In the genomic region with DNA sequence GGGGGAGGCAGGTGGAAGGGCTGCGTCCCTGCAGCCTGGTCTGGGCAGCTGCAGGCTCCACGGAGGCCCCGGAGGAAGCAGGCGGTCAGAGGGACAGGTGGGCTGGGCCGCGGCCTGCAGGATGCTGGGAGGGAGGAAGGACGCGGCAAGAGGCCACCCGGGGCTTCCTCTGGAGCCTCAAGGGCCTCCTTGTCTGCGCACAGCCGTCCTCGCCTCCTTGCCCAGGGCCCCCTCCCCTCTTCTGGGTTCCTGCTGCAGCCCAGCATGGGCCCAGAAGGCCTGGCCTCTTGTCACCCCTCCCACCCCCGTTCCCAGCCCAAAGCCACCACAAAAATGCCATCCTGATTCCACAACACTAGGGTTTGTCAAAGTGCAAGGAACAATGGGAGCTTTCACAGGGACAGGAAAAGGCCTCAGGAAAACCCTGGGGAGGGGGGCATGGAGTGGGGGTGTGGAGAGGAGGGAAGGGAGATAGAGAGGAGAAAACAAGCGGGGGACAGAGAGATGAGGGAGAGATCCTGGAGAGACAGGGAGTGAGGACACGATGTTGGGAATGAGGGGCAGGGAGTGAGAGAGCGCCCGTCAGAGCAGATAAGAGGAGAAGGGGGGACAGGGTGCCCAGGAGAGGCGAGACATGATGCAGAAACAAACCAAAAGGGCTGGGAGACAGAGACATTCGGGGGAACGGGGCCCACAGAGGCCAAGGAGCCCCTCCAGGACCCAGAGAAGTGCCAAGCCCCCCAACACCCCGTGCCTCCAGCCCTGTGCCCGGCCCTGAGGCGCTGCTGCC, we compare ENCODE assay signal across 10 cellular contexts. TPM values are rescaled to one million over a fixed set of nuclear protein-coding genes. Genes with fewer than 3 reads are reported as not detected.
A peak's percentile ranks its signal among the peaks of the same experiment; 100 is the strongest.
DNase-seq lines count a peak whose midpoint lies in the region; ATAC-seq, FAIRE-seq and TF ChIP-seq lines count a peak whose summit lies in the region.
"Had no signal": no experiment of that assay in that cellular context is flagged by ENCODE, and none has a peak within 500 bp of the region (broad histone marks: within the 10 kb centered on the region; RNA-seq: fewer than 3 reads in every experiment).

No MANE protein-coding gene starts in this region.

- H3K27ac ChIP-seq in AG04450 (ENCODE audit: low read depth, low read length) (peak overlapping the region; percentile 52), neural progenitor cell (no peak overlapping the region)

- H3K4me3 ChIP-seq in AG04450 (ENCODE audit: low read depth, low read length) (no peak overlapping the region), adipocyte (ENCODE audit: low read length) (peak overlapping the region; percentile 51), neural progenitor cell (no peak overlapping the region)

- H3K79me2 ChIP-seq in neural progenitor cell (ENCODE audit: low read depth) = no peaks in the 10 kb centered on the region

- H3K27me3 Mint-ChIP-seq in neural progenitor cell (ENCODE audit: insufficient read depth, low read depth) = peaks cover 6% of the 10 kb centered on the region
- H3K27me3 Mint-ChIP-seq in natural killer cell treated with Interleukin-12 subunit alpha and Interleukin-12 subunit beta and Interleukin-15 and Interleukin-18, amount 100 ng/mL, for 72 hours = no peaks in the 10 kb centered on the region

- no peak for ATAC-seq in natural killer cell treated with Interleukin-12 subunit alpha and Interleukin-12 subunit beta and Interleukin-15 and Interleukin-18, amount 100 ng/mL, for 72 hours
- ATAC-seq in HG02840 (IDR thresholded peaks at IDR 0.05; ENCODE audit: low FRiP score, unreplicated experiment) = no peak
- ATAC-seq: activated CD4-positive, CD25-positive, alpha-beta regulatory T cell treated with anti-CD3 and anti-CD28 coated beads, Interleukin-2, amount 50 U/mL, for 24 hours had no signal

- peak overlapping the region; percentile 45 for H2AFZ ChIP-seq in neural progenitor cell (replicated peaks)

- peak overlapping the region; percentile 36 for H3K4me3 Mint-ChIP-seq in neural progenitor cell
- H3K4me3 Mint-ChIP-seq in natural killer cell treated with Interleukin-12 subunit alpha and Interleukin-12 subunit beta and Interleukin-15 and Interleukin-18, amount 100 ng/mL, for 72 hours = no peak overlapping the region

- H3K9ac ChIP-seq in adipocyte (ENCODE audit: low read length) (peak overlapping the region; percentile 91), neural progenitor cell (no peak overlapping the region)

- no peaks in the 10 kb centered on the region for H3K9me3 Mint-ChIP-seq in neural progenitor cell
- H3K9me3 Mint-ChIP-seq in natural killer cell treated with Interleukin-12 subunit alpha and Interleukin-12 subunit beta and Interleukin-15 and Interleukin-18, amount 100 ng/mL, for 72 hours = no peaks in the 10 kb centered on the region

- H3K27ac Mint-ChIP-seq in neural progenitor cell = peak overlapping the region; percentile 82
- H3K27ac Mint-ChIP-seq in natural killer cell treated with Interleukin-12 subunit alpha and Interleukin-12 subunit beta and Interleukin-15 and Interleukin-18, amount 100 ng/mL, for 72 hours = no peak overlapping the region

- no peak for DNase-seq in AG04450 (ENCODE audit: low read depth, low spot score)
- peak; percentile 33 for DNase-seq in adipocyte (ENCODE audit: low read depth)
- DNase-seq in cardiac septum (ENCODE audit: low spot score) = peak; percentile 82
- peak; percentile 61 for DNase-seq in neural progenitor cell (ENCODE audit: low spot score)
- DNase-seq in RCC 7860 (ENCODE audit: low spot score) = no peak
- DNase-seq in natural killer cell treated with Interleukin-12 subunit alpha and Interleukin-12 subunit beta and Interleukin-15 and Interleukin-18, amount 100 ng/mL, for 72 hours (ENCODE audit: low spot score) = no peak
- no peak for DNase-seq in stimulated activated CD8-positive, alpha-beta memory T cell treated with anti-CD3 and anti-CD28 coated beads, Interleukin-4, amount 100 ng/mL, for 48 hours

- CTCF ChIA-PET in AG04450 (lab: Charles Lee) = no interaction called here

- H3K27me3 ChIP-seq in AG04450 (ENCODE audit: control insufficient read depth, insufficient read depth, low read length) (no peaks in the 10 kb centered on the region), adipocyte (replicated peaks; ENCODE audit: control insufficient read depth, insufficient read depth, low read length) (no peaks in the 10 kb centered on the region), neural progenitor cell (no peaks in the 10 kb centered on the region)

- TF ChIP-seq CTCF in AG04450 (IDR thresholded peaks at IDR 0.05; ENCODE audit: low read depth, low read length) = no peak
- no peak for TF ChIP-seq CTCF in neural progenitor cell (IDR thresholded peaks at IDR 0.05)

- peaks cover 20% of the 10 kb centered on the region for H3K36me3 ChIP-seq in adipocyte (ENCODE audit: control insufficient read depth, insufficient read depth, low read length, severe bottlenecking)
- H3K36me3 ChIP-seq in neural progenitor cell = no peaks in the 10 kb centered on the region

- FAIRE-seq in RCC 7860 (lab: Jason Lieb, UNC) = no peak
- FAIRE-seq: colon had no signal

- H3K9me3 ChIP-seq in AG04450 (ENCODE audit: control insufficient read depth, insufficient read depth, low read length) (peaks cover 8% of the 10 kb centered on the region), adipocyte (ENCODE audit: control insufficient read depth, low read length) (no peaks in the 10 kb centered on the region), neural progenitor cell (ENCODE audit: low read depth) (no peaks in the 10 kb centered on the region)

- no peaks in the 10 kb centered on the region for H3K36me3 Mint-ChIP-seq in neural progenitor cell
- no peaks in the 10 kb centered on the region for H3K36me3 Mint-ChIP-seq in natural killer cell treated with Interleukin-12 subunit alpha and Interleukin-12 subunit beta and Interleukin-15 and Interleukin-18, amount 100 ng/mL, for 72 hours

- H3K4me1 ChIP-seq in adipocyte (ENCODE audit: control insufficient read depth, insufficient read depth, low read length) = peaks cover 94% of the 10 kb centered on the region
- H3K4me1 ChIP-seq in neural progenitor cell = peaks cover 39% of the 10 kb centered on the region

- no peaks in the 10 kb centered on the region for H4K20me1 ChIP-seq in neural progenitor cell (ENCODE audit: low read depth)

- POLR2A ChIA-PET in AG04450 (lab: Yijun Ruan, JAX) = interaction anchor here (0.7 to 2.0 kb wide), 2 partner anchors 19 to 43 kb away, joined by 3 to 6 read pairs; no protein-coding TSS in a partner anchor

- peaks cover 22% of the 10 kb centered on the region for H3F3A ChIP-seq in neural progenitor cell (ENCODE audit: low read depth)

- intact Hi-C loops in cardiac septum (cut with DNase I) = no loop called here

- peak overlapping the region; percentile 50 for H3K4me2 ChIP-seq in neural progenitor cell

- peaks cover 67% of the 10 kb centered on the region for H3K4me1 Mint-ChIP-seq in neural progenitor cell
- peaks cover 0 to 13% of the 10 kb centered on the region in 2 donors for H3K4me1 Mint-ChIP-seq in natural killer cell treated with Interleukin-12 subunit alpha and Interleukin-12 subunit beta and Interleukin-15 and Interleukin-18, amount 100 ng/mL, for 72 hours (ENCODE audit: low read depth in 2 of 2)

RNA-seq across cellular contexts. Expression of gene ZCCHC24, which starts 41.8 kb away (rescaled TPM):
- polyA plus RNA-seq in AG04450 (2011; rRNA removed) = 37.4 and 46.0 TPM in 2 replicates
- polyA minus RNA-seq in AG04450 (2011; rRNA and poly(A)+ RNA removed) = 53.8 and 66.8 TPM in 2 replicates
- total RNA-seq in cardiac septum (56.6 TPM), neural progenitor cell (ENCODE audit: low replicate concordance) (5.9 and 10.7 TPM in 2 replicates)
- 1 to 10 TPM in 1 of 2 donors, under 1 TPM in 1; 0.73 to 1.3 TPM for total RNA-seq in natural killer cell treated with Interleukin-12 subunit alpha and Interleukin-12 subunit beta and Interleukin-15 and Interleukin-18, amount 100 ng/mL, for 72 hours

RNA-seq across cellular contexts. Expression of gene PPIF, which starts 56.4 kb away (rescaled TPM):
- 68.6 and 77.2 TPM in 2 replicates for polyA plus RNA-seq in AG04450 (2011; rRNA removed)
- polyA minus RNA-seq in AG04450 (2011; rRNA and poly(A)+ RNA removed) = 50.0 and 81.1 TPM in 2 replicates
- total RNA-seq in cardiac septum = 115 TPM
- 27.1 and 27.8 TPM in 2 replicates for total RNA-seq in neural progenitor cell (ENCODE audit: low replicate concordance)
- total RNA-seq in natural killer cell treated with Interleukin-12 subunit alpha and Interleukin-12 subunit beta and Interleukin-15 and Interleukin-18, amount 100 ng/mL, for 72 hours = 100 to 1,000 TPM; 266 to 391 TPM

Comparison
In these comparisons a context has a peak if more than half of its experiments do, and no peak if none do; other contexts are left out.
1. DNase-seq: peak in adipocyte (single experiment), cardiac septum (single experiment) and neural progenitor cell (single experiment); none in AG04450 (single experiment), RCC 7860 (single experiment), natural killer cell treated with Interleukin-12 subunit alpha and Interleukin-12 subunit beta and Interleukin-15 and Interleukin-18, amount 100 ng/mL, for 72 hours (single experiment) and stimulated activated CD8-positive, alpha-beta memory T cell treated with anti-CD3 and anti-CD28 coated beads, Interleukin-4, amount 100 ng/mL, for 48 hours (single experiment).